In the genomic region with DNA sequence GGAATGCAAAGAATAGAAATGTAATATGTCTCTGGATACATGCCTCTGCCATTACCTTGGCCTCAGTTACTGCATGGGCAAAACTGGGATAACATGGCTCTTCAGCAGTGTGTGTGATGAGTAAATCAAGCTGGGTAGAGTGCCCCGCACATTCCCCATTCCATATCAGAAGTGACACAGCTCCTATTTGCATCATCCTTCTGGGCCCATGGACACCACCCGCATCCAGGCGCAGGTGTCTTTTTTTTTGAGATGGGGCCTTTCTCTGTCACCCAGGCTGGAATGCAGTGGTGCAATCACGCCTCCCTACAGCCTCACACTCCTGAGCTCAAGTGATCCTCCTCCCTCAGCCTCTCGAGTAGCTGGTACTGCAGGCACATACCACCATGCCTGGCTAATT, we compare ENCODE assay signal across 4 cellular contexts. TPM values are rescaled to one million over a fixed set of nuclear protein-coding genes. Genes with fewer than 3 reads are reported as not detected.
"Had no signal": no experiment of that assay in that cellular context is flagged by ENCODE, and none has a peak within 500 bp of the region (broad histone marks: within the 10 kb centered on the region; RNA-seq: fewer than 3 reads in every experiment).

No MANE protein-coding gene starts in this region.

- H3K4me3 ChIP-seq: GM12878 had no signal

- DNase-seq: GDM1, GF-D8 had no signal

RNA-seq across cellular contexts. Expression of gene KRT76, which starts 31.6 kb away (rescaled TPM):
- total RNA-seq: G401, GM12878 had no signal
- polyA plus RNA-seq: GM12878 had no signal

RNA-seq across cellular contexts. Expression of gene KRT77, which starts 42.2 kb away (rescaled TPM):
- total RNA-seq: G401, GM12878 had no signal
- polyA plus RNA-seq: GM12878 had no signal

RNA-seq across cellular contexts. Expression of gene KRT3, which starts 50.4 kb away (rescaled TPM):
- total RNA-seq: G401, GM12878 had no signal
- polyA plus RNA-seq: GM12878 had no signal
